In the genomic region with DNA sequence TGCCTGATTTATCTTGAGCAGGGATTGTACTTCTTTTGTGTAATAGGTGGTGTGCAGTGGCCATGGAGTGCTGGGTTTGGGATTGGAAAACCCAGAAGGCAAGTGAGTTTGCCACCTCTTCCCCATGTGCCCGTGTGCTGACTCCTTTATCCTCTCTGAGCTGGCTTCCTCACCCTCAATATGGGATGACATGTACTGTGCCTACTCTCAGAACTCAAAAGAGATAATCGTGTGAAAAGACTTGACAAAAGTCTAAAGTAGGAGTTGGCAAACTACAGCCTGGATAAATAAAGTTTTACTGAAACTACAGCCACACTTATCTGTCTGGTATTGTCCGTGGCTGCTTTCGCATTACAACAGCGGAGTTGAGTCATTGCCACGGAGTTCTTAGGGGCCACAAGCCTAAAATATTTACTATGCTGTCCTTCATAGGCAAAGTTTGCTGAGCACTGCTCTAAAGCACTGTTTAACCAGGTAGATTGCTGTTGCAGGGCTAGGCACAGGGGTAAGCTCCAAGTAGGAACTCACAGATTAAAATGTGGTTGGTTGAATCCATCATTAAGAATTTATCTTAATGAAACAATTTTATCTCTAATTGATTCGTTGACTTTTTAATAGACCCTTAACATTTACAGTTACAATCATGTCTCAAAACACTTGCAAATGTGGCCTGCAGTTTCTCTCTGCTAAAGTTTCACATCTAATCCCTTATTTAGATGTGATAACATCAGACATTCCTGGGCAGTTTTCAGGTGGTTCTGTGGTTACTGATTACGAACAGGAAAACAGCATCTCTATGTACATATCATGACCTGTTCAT, we compare ENCODE assay signal across 1 cellular context.
TF ChIP-seq lines count a peak whose summit lies in the region.

No MANE protein-coding gene starts in this region.

TF ChIP-seq in GM12878, 131 proteins besides CTCF, POLR2A, EP300 and RAD21:
- TF ChIP-seq NFXL1 (IDR thresholded peaks at IDR 0.05; ENCODE audit: borderline replicate concordance) (no peak), SPI1 (IDR thresholded peaks at IDR 0.05; ENCODE audit: borderline replicate concordance, insufficient read depth, low read depth, low read length) (no peak), ZNF622 (IDR thresholded peaks at IDR 0.05) (no peak), RUNX3 (IDR thresholded peaks at IDR 0.05; ENCODE audit: low read length) (peak; percentile 8; the same call in 1 of the 2 replicates), TCF3 (IDR thresholded peaks at IDR 0.05; ENCODE audit: borderline replicate concordance, insufficient read depth, low read depth, low read length) (no peak), YY1 (IDR thresholded peaks at IDR 0.05; ENCODE audit: low read depth, low read length) (no peak)
- TF ChIP-seq, protein P1, sequence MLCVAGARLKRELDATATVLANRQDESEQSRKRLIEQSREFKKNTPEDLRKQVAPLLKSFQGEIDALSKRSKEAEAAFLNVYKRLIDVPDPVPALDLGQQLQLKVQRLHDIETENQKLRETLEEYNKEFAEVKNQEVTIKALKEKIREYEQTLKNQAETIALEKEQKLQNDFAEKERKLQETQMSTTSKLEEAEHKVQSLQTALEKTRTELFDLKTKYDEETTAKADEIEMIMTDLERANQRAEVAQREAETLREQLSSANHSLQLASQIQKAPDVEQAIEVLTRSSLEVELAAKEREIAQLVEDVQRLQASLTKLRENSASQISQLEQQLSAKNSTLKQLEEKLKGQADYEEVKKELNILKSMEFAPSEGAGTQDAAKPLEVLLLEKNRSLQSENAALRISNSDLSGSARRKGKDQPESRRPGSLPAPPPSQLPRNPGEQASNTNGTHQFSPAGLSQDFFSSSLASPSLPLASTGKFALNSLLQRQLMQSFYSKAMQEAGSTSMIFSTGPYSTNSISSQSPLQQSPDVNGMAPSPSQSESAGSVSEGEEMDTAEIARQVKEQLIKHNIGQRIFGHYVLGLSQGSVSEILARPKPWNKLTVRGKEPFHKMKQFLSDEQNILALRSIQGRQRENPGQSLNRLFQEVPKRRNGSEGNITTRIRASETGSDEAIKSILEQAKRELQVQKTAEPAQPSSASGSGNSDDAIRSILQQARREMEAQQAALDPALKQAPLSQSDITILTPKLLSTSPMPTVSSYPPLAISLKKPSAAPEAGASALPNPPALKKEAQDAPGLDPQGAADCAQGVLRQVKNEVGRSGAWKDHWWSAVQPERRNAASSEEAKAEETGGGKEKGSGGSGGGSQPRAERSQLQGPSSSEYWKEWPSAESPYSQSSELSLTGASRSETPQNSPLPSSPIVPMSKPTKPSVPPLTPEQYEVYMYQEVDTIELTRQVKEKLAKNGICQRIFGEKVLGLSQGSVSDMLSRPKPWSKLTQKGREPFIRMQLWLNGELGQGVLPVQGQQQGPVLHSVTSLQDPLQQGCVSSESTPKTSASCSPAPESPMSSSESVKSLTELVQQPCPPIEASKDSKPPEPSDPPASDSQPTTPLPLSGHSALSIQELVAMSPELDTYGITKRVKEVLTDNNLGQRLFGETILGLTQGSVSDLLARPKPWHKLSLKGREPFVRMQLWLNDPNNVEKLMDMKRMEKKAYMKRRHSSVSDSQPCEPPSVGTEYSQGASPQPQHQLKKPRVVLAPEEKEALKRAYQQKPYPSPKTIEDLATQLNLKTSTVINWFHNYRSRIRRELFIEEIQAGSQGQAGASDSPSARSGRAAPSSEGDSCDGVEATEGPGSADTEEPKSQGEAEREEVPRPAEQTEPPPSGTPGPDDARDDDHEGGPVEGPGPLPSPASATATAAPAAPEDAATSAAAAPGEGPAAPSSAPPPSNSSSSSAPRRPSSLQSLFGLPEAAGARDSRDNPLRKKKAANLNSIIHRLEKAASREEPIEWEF (IDR thresholded peaks at IDR 0.05; ENCODE audit: insufficient replicate concordance, low read depth, low read length) = no peak
- TF ChIP-seq, protein P2, sequence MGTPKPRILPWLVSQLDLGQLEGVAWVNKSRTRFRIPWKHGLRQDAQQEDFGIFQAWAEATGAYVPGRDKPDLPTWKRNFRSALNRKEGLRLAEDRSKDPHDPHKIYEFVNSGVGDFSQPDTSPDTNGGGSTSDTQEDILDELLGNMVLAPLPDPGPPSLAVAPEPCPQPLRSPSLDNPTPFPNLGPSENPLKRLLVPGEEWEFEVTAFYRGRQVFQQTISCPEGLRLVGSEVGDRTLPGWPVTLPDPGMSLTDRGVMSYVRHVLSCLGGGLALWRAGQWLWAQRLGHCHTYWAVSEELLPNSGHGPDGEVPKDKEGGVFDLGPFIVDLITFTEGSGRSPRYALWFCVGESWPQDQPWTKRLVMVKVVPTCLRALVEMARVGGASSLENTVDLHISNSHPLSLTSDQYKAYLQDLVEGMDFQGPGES (IDR thresholded peaks at IDR 0.05) = no peak
